ENCODE assay signal across 1 cellular context in genomic region chr18:12308386-12309100, GRCh38.
TF ChIP-seq lines count a peak whose summit lies in the region.

No MANE protein-coding gene starts in this region.

TF ChIP-seq in SK-N-SH, 30 proteins besides CTCF, POLR2A, EP300 and RAD21 (continued from another document):
- TF ChIP-seq, protein P1, sequence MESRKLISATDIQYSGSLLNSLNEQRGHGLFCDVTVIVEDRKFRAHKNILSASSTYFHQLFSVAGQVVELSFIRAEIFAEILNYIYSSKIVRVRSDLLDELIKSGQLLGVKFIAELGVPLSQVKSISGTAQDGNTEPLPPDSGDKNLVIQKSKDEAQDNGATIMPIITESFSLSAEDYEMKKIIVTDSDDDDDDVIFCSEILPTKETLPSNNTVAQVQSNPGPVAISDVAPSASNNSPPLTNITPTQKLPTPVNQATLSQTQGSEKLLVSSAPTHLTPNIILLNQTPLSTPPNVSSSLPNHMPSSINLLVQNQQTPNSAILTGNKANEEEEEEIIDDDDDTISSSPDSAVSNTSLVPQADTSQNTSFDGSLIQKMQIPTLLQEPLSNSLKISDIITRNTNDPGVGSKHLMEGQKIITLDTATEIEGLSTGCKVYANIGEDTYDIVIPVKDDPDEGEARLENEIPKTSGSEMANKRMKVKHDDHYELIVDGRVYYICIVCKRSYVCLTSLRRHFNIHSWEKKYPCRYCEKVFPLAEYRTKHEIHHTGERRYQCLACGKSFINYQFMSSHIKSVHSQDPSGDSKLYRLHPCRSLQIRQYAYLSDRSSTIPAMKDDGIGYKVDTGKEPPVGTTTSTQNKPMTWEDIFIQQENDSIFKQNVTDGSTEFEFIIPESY (IDR thresholded peaks at IDR 0.05; ENCODE audit: borderline replicate concordance, low read depth), result 0 out of 2 replicates have a peak, but pooled peaks have one; percentile 7
- TF ChIP-seq SMC3 (IDR thresholded peaks at IDR 0.05; ENCODE audit: low read depth, low read length) (no peak), ELF1 (IDR thresholded peaks at IDR 0.05) (no peak), FOXJ3 (CRISPR knock-in tag; IDR thresholded peaks at IDR 0.05) (no peak), RXRA (IDR thresholded peaks at IDR 0.05; ENCODE audit: borderline replicate concordance, low read depth) (0 out of 2 replicates have a peak, but pooled peaks have one; percentile 21), RFX5 (IDR thresholded peaks at IDR 0.05; ENCODE audit: low read length) (no peak), TEAD4 (IDR thresholded peaks at IDR 0.05; ENCODE audit: borderline replicate concordance, insufficient read depth) (0 out of 2 replicates have a peak, but pooled peaks have one; percentile 31), JUND (IDR thresholded peaks at IDR 0.05) (peak; percentile 66), EZH2phosphoT487 (IDR thresholded peaks at IDR 0.05; ENCODE audit: borderline replicate concordance, low read depth) (no peak), TCF12 (IDR thresholded peaks at IDR 0.05) (peak; percentile 74), FOXM1 (IDR thresholded peaks at IDR 0.05; ENCODE audit: low read depth) (no peak; the same call in 1 of the 2 replicates), MEF2A (IDR thresholded peaks at IDR 0.05; ENCODE audit: borderline replicate concordance, low read depth) (no peak), YY1 (IDR thresholded peaks at IDR 0.05; ENCODE audit: low read depth) (no peak), NFIC (IDR thresholded peaks at IDR 0.05; ENCODE audit: borderline replicate concordance) (no peak), USF1 (IDR thresholded peaks at IDR 0.05; ENCODE audit: borderline replicate concordance, low read depth) (no peak)
- TF ChIP-seq, protein P2, sequence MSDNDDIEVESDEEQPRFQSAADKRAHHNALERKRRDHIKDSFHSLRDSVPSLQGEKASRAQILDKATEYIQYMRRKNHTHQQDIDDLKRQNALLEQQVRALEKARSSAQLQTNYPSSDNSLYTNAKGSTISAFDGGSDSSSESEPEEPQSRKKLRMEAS (IDR thresholded peaks at IDR 0.05; ENCODE audit: low read depth), result peak; percentile 91
- TF ChIP-seq, protein P3, sequence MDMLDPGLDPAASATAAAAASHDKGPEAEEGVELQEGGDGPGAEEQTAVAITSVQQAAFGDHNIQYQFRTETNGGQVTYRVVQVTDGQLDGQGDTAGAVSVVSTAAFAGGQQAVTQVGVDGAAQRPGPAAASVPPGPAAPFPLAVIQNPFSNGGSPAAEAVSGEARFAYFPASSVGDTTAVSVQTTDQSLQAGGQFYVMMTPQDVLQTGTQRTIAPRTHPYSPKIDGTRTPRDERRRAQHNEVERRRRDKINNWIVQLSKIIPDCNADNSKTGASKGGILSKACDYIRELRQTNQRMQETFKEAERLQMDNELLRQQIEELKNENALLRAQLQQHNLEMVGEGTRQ (IDR thresholded peaks at IDR 0.05; ENCODE audit: borderline replicate concordance, low read depth, low read length), result no peak
